22 cellular contexts compared by ENCODE assay signal in genomic region chr16:80066805-80067580, GRCh38.
"Had no signal": no experiment of that assay in that cellular context is flagged by ENCODE, and none has a peak within 500 bp of the region (broad histone marks: within the 10 kb centered on the region; RNA-seq: fewer than 3 reads in every experiment).

No MANE protein-coding gene starts in this region.

- H3K27ac ChIP-seq: breast epithelium, KMS-11 had no signal

- ATAC-seq: activated CD4-positive, CD25-positive, alpha-beta regulatory T cell treated with anti-CD3 and anti-CD28 coated beads, Interleukin-2, amount 50 U/mL, for 24 hours; activated CD8-positive, alpha-beta T cell treated with anti-CD3 and anti-CD28 coated beads for 36 hours; Panc1; Right ventricle myocardium inferior had no signal

- DNase-seq: activated CD4-positive, alpha-beta T cell treated with anti-CD3 and anti-CD28 coated beads for 4 hours; activated CD8-positive, alpha-beta memory T cell treated with anti-CD3 and anti-CD28 coated beads, Interleukin-2, amount 50 U/mL, for 48 hours; activated CD8-positive, alpha-beta T cell treated with anti-CD3 and anti-CD28 coated beads for 36 hours; activated effector memory CD4-positive, alpha-beta T cell treated with Interleukin-2 at 50 U/mL for 16 hours; activated naive CD4-positive, alpha-beta T cell; activated T-cell treated with anti-CD3 and anti-CD28 coated beads, Interleukin-2, amount 50 U/mL, for 1 hour; aorta; central memory CD4-positive, alpha-beta T cell; NCI-H1092; NCI-H1694; NCI-H2029; NCI-H2107; NCI-H446 treated with DMSO at 0.1 percent for 48 hours; NCI-H524 treated with DMSO at 0.1 percent for 48 hours; NK-92 treated with Interleukin-12 subunit alpha and Interleukin-12 subunit beta, amount 100 ng/mL, for 24 hours; OCI-M1; RPMI8226 had no signal
